Comparison of ENCODE assay signal across 16 cellular contexts in the genomic region with DNA sequence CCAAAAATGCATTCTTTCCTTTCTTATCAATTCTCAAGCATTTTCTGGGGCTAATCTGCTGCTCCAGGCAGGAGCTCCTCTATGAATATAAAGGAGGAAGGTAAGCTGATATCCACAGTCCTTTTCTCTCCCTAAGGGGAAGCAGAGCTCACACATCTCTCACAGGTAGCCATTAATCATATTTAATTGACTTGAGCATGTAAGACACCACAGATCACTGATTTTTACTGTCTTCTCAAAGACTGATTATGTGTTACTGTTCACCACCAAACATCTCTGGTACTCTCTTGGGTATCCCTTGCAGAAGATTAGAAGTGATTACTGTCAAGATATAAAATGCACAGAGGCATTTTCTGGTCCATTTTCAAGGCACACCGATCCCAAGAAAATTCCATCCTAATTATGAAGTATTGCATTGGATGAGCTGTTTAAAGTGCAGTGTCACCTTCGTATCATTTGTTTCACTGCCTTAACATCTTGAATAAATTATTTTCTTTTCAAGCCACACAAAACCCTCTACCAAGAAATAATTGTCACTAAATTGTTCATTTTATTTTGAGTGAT.
"Had no signal": no experiment of that assay in that cellular context is flagged by ENCODE, and none has a peak within 500 bp of the region (broad histone marks: within the 10 kb centered on the region; RNA-seq: fewer than 3 reads in every experiment).

No MANE protein-coding gene starts in this region.

- DNase-seq: activated CD4-positive, alpha-beta T cell treated with anti-CD3 and anti-CD28 coated beads for 1 hour; activated CD8-positive, alpha-beta memory T cell treated with anti-CD3 and anti-CD28 coated beads for 24 hours; activated CD8-positive, alpha-beta memory T cell treated with anti-CD3 and anti-CD28 coated beads, Interleukin-2, amount 50 U/mL, for 48 hours; activated effector memory CD4-positive, alpha-beta T cell treated with Interleukin-2 at 50 U/mL for 16 hours; activated T-cell treated with anti-CD3 and anti-CD28 coated beads, Interleukin-2, amount 50 U/mL, for 48 hours; effector CD8-positive, alpha-beta T cell; gastrocnemius medialis; head of caudate nucleus; left ventricle myocardium inferior; mammary epithelial cell; stimulated activated naive CD4-positive, alpha-beta T cell; upper lobe of right lung had no signal

- H3K4me3 ChIP-seq: cardiac muscle cell, gastrocnemius medialis, left ventricle myocardium inferior, upper lobe of right lung had no signal

- H3K36me3 ChIP-seq: cardiac muscle cell, left ventricle myocardium inferior, upper lobe of right lung had no signal

- H3K27ac ChIP-seq: cardiac muscle cell, gastrocnemius medialis, left ventricle myocardium inferior, upper lobe of right lung, VCaP had no signal

- H3K27me3 ChIP-seq: gastrocnemius medialis had no signal

- H3K9me3 ChIP-seq: gastrocnemius medialis, left ventricle myocardium inferior, upper lobe of right lung had no signal

- ATAC-seq: activated naive CD4-positive, alpha-beta T cell treated with anti-CD3 and anti-CD28 coated beads, Interleukin-2, amount 50 U/mL, for 72 hours; esophagus mucosa; gastrocnemius medialis; upper lobe of right lung had no signal
